Comparison of ENCODE assay signal across 18 cellular contexts in the genomic region with DNA sequence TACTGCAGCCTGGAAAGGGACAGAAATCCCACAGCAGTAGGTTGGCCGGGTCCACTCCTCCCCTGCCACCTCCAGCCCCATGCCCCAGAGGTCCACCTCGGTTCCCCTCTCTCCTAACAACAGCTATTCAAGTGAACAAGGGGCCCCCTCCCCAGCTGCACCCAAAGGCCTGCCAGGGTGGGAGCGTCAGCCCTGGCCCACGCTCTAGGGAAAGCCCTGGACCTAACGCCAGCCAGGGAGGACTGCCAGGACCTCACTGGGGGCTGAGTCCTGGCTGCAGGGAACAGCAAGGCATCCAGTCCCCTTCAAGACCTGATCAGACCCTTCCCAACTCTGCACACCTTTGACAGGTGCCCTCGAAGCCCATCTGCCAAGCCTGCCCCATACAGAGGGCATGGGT. TPM values are rescaled to one million over a fixed set of nuclear protein-coding genes. Genes with fewer than 3 reads are reported as not detected.
DNase-seq lines count a peak whose midpoint lies in the region; TF ChIP-seq lines count a peak whose summit lies in the region.
"Had no signal": no experiment of that assay in that cellular context is flagged by ENCODE, and none has a peak within 500 bp of the region (broad histone marks: within the 10 kb centered on the region; RNA-seq: fewer than 3 reads in every experiment).

No MANE protein-coding gene starts in this region.

- H3K27ac Mint-ChIP-seq in Caco-2 (ENCODE audit: unreplicated experiment), result no peak overlapping the region

- H3K9ac ChIP-seq in colonic mucosa (ENCODE audit: low read depth in 2 of 2, low read length in 2 of 2) (no peak overlapping the region), rectal smooth muscle tissue (ENCODE audit: low read length) (no peak overlapping the region)
- H3K9ac ChIP-seq: GM23248 had no signal

- H3K36me3 Mint-ChIP-seq in Caco-2 (ENCODE audit: insufficient read depth, unreplicated experiment), result peaks cover 30% of the 10 kb centered on the region

- CTCF ChIA-PET in Caco-2 (lab: Charles Lee), result no interaction called here

- POLR2A ChIA-PET in Caco-2 (lab: Charles Lee), result no interaction called here

- H3K4me3 ChIP-seq in left ventricle myocardium inferior, result no peak overlapping the region
- H3K4me3 ChIP-seq in colonic mucosa, result no peak overlapping the region
- no peak overlapping the region for H3K4me3 ChIP-seq in rectal smooth muscle tissue (ENCODE audit: low read length)
- no peak overlapping the region for H3K4me3 ChIP-seq in suprapubic skin
- no peak overlapping the region for H3K4me3 ChIP-seq in Caco-2 (ENCODE audit: low read depth, low read length)
- H3K4me3 ChIP-seq: GM23248, HAP-1, MG63 had no signal

- H3K36me3 ChIP-seq in left ventricle myocardium inferior (peaks cover 4% of the 10 kb centered on the region), colonic mucosa (no peaks in the 10 kb centered on the region), rectal smooth muscle tissue (ENCODE audit: control insufficient read depth, insufficient read depth, low read length) (peaks cover 4% of the 10 kb centered on the region), suprapubic skin (peaks cover 12% of the 10 kb centered on the region), Caco-2 (ENCODE audit: control insufficient read depth, insufficient read depth, low read length) (no peaks in the 10 kb centered on the region)
- H3K36me3 ChIP-seq: MG63 had no signal

- no peak for TF ChIP-seq POLR2A in suprapubic skin (IDR thresholded peaks at IDR 0.05)

- H3K27me3 ChIP-seq in left ventricle myocardium inferior (ENCODE audit: low read depth) (no peaks in the 10 kb centered on the region), colonic mucosa (no peaks in the 10 kb centered on the region), rectal smooth muscle tissue (ENCODE audit: control insufficient read depth, insufficient read depth, low read length) (no peaks in the 10 kb centered on the region), suprapubic skin (no peaks in the 10 kb centered on the region), Caco-2 (replicated peaks; ENCODE audit: control insufficient read depth, insufficient read depth, low read length) (no peaks in the 10 kb centered on the region)
- H3K27me3 ChIP-seq: MG63 had no signal

- no peaks in the 10 kb centered on the region for H3K9me3 Mint-ChIP-seq in Caco-2 (ENCODE audit: unreplicated experiment)
- H3K9me3 Mint-ChIP-seq: CD8-positive, alpha-beta memory T cell had no signal

- H3K4me1 ChIP-seq in left ventricle myocardium inferior (peaks cover 43% of the 10 kb centered on the region), colonic mucosa (no peaks in the 10 kb centered on the region), rectal smooth muscle tissue (ENCODE audit: control insufficient read depth, insufficient read depth, low read length) (peaks cover 10% of the 10 kb centered on the region), suprapubic skin (peaks cover 35% of the 10 kb centered on the region), Caco-2 (no peaks in the 10 kb centered on the region)
- H3K4me1 ChIP-seq: HAP-1 had no signal

- BruUV-seq in Caco-2 (replicated peaks; lab: Mats Ljungman, UMichigan), result no TSS peak

- 71% methylated on average over 2 of the region's 6 CpGs for WGBS in suprapubic skin

- no peak overlapping the region for H3K4me3 Mint-ChIP-seq in Caco-2 (ENCODE audit: unreplicated experiment)
- H3K4me3 Mint-ChIP-seq: CD8-positive, alpha-beta memory T cell had no signal

- TF ChIP-seq CTCF in left ventricle myocardium inferior (IDR thresholded peaks at IDR 0.05; ENCODE audit: borderline replicate concordance) (no peak), colonic mucosa (IDR thresholded peaks at IDR 0.05) (no peak), suprapubic skin (IDR thresholded peaks at IDR 0.05) (no peak), Caco-2 (IDR thresholded peaks at IDR 0.05; ENCODE audit: insufficient read depth in 1 of 2, low read depth in 1 of 2, low read length in 1 of 2, severe bottlenecking in 1 of 2, unreplicated experiment in 1 of 2) (no peak)

- TF ChIP-seq EP300 in suprapubic skin (IDR thresholded peaks at IDR 0.05), result no peak

- H3K27ac ChIP-seq in left ventricle myocardium inferior (replicated peaks), result peak overlapping the region; percentile 86
- H3K27ac ChIP-seq in colonic mucosa, result peak overlapping the region; percentile 77
- peak overlapping the region; percentile 81 for H3K27ac ChIP-seq in rectal smooth muscle tissue (ENCODE audit: low read depth, low read length)
- peak overlapping the region; percentile 60 for H3K27ac ChIP-seq in suprapubic skin
- H3K27ac ChIP-seq: GM23248 had no signal

- intact Hi-C loops in left ventricle myocardium inferior (cut with micrococcal nuclease) (no loop called here), cardiac septum (cut with DNase I) (no loop called here), colonic mucosa (cut with DNase I) (no loop called here), Caco-2 (cut with micrococcal nuclease; ENCODE audit: unreplicated experiment) (no loop called here)

- no peaks in the 10 kb centered on the region for H3K9me3 ChIP-seq in left ventricle myocardium inferior (replicated peaks)
- no peaks in the 10 kb centered on the region for H3K9me3 ChIP-seq in colonic mucosa
- no peaks in the 10 kb centered on the region for H3K9me3 ChIP-seq in suprapubic skin
- no peaks in the 10 kb centered on the region for H3K9me3 ChIP-seq in Caco-2
- H3K9me3 ChIP-seq: HAP-1, MG63 had no signal

- H3K27me3 Mint-ChIP-seq in Caco-2 (ENCODE audit: insufficient read depth, unreplicated experiment), result no peaks in the 10 kb centered on the region

- DNase-seq in left ventricle myocardium inferior, result no peak
- no peak for DNase-seq in cardiac septum (ENCODE audit: low spot score)
- DNase-seq in colonic mucosa, result no peak
- DNase-seq in suprapubic skin (ENCODE audit: low spot score in 2 of 2), result no peak
- DNase-seq in NCI-H1092 (lab: John Stamatoyannopoulos, UW), result no peak
- no peak for DNase-seq in iPS-NIHi11 (ENCODE audit: low spot score)
- no peak for DNase-seq in Caco-2
- DNase-seq: CD8-positive, alpha-beta memory T cell; DMS79; GM23248; IMR-90; MG63; NCI-H1048; NCI-H146; NCI-H2081 treated with DMSO at 0.1 percent for 48 hours; SHP77 had no signal

- H3K4me1 Mint-ChIP-seq in Caco-2 (ENCODE audit: low read depth, unreplicated experiment), result no peaks in the 10 kb centered on the region

RNA-seq across cellular contexts. Expression of a gene that starts 13.2 kb away (rescaled TPM):
- total RNA-seq in left ventricle myocardium inferior (229 TPM), cardiac septum (144 TPM), colonic mucosa (100 to 1,000 TPM; 197 to 435 TPM), suprapubic skin (10 to 100 TPM; 26.1 to 74.1 (median 45.2) TPM), Caco-2 (2022) (8.8 and 11.2 TPM in 2 replicates)

RNA-seq across cellular contexts. Expression of a gene that starts 23.2 kb away (rescaled TPM):
- total RNA-seq in left ventricle myocardium inferior, result 80.8 TPM
- 98.0 TPM for total RNA-seq in cardiac septum
- 100 to 1,000 TPM; 217 to 295 TPM for total RNA-seq in colonic mucosa
- total RNA-seq in suprapubic skin, result 100 to 1,000 TPM; 112 to 170 (median 167) TPM
- total RNA-seq in Caco-2 (2022), result 232 and 234 TPM in 2 replicates

RNA-seq across cellular contexts. Expression of a gene that starts 23.7 kb away (rescaled TPM):
- total RNA-seq in left ventricle myocardium inferior (16.0 TPM), cardiac septum (15.1 TPM), colonic mucosa (10 to 100 TPM; 12.7 to 16.8 TPM), suprapubic skin (1 to 10 TPM; 5.9 to 9.4 (median 7.4) TPM), Caco-2 (2022) (4.3 and 4.5 TPM in 2 replicates)

RNA-seq across cellular contexts. Expression of a gene that starts 27.4 kb away (rescaled TPM):
- total RNA-seq in left ventricle myocardium inferior, result 6.1 TPM
- total RNA-seq in cardiac septum, result 7.6 TPM
- total RNA-seq in colonic mucosa, result 10 to 100 TPM in 1 of 2 donors, 1 to 10 TPM in 1; 1.9 to 11.1 TPM
- 1 to 10 TPM; 1.2 to 1.8 (median 1.4) TPM for total RNA-seq in suprapubic skin
- total RNA-seq in Caco-2 (2022), result not detected in 2 replicates
- total RNA-seq: CD8-positive, alpha-beta memory T cell; GM23248 had no signal

RNA-seq across cellular contexts. Expression of a gene that starts 54.0 kb away (rescaled TPM):
- not detected for total RNA-seq in left ventricle myocardium inferior
- total RNA-seq in cardiac septum, result not detected
- total RNA-seq in colonic mucosa, result under 1 TPM in 1 of 2 donors, not detected in 1; 0.49 TPM
- under 1 TPM in 2 of 4 donors, not detected in 2; 0.19 to 0.48 TPM for total RNA-seq in suprapubic skin
- total RNA-seq in Caco-2 (2022), result 9.0 and 12.0 TPM in 2 replicates
- total RNA-seq: GM23248 had no signal
